In the genomic region with DNA sequence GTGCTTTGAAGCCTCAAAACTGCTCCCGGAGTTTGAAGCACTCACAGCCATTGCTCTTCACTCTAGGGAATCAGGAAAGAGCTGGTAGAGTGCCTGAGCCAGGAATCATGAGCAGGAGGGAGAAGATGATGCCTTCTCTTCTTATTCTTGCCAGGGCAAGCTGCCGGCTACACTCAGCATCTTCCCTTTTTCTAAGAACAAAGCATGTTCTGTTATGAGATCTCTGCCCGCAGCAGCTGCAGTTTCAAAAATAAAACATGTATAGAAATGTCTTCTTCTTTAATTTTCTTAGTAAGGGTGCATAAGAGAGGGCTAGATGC, we compare ENCODE assay signal across 1 cellular context.
TF ChIP-seq lines count a peak whose summit lies in the region.

No MANE protein-coding gene starts in this region.

TF ChIP-seq in GM23338, 12 proteins besides CTCF, POLR2A, EP300 and RAD21 (continued from another document):
- no peak for TF ChIP-seq EZH2 (IDR thresholded peaks at IDR 0.05; ENCODE audit: low read depth, unreplicated experiment)
- TF ChIP-seq, protein P1, sequence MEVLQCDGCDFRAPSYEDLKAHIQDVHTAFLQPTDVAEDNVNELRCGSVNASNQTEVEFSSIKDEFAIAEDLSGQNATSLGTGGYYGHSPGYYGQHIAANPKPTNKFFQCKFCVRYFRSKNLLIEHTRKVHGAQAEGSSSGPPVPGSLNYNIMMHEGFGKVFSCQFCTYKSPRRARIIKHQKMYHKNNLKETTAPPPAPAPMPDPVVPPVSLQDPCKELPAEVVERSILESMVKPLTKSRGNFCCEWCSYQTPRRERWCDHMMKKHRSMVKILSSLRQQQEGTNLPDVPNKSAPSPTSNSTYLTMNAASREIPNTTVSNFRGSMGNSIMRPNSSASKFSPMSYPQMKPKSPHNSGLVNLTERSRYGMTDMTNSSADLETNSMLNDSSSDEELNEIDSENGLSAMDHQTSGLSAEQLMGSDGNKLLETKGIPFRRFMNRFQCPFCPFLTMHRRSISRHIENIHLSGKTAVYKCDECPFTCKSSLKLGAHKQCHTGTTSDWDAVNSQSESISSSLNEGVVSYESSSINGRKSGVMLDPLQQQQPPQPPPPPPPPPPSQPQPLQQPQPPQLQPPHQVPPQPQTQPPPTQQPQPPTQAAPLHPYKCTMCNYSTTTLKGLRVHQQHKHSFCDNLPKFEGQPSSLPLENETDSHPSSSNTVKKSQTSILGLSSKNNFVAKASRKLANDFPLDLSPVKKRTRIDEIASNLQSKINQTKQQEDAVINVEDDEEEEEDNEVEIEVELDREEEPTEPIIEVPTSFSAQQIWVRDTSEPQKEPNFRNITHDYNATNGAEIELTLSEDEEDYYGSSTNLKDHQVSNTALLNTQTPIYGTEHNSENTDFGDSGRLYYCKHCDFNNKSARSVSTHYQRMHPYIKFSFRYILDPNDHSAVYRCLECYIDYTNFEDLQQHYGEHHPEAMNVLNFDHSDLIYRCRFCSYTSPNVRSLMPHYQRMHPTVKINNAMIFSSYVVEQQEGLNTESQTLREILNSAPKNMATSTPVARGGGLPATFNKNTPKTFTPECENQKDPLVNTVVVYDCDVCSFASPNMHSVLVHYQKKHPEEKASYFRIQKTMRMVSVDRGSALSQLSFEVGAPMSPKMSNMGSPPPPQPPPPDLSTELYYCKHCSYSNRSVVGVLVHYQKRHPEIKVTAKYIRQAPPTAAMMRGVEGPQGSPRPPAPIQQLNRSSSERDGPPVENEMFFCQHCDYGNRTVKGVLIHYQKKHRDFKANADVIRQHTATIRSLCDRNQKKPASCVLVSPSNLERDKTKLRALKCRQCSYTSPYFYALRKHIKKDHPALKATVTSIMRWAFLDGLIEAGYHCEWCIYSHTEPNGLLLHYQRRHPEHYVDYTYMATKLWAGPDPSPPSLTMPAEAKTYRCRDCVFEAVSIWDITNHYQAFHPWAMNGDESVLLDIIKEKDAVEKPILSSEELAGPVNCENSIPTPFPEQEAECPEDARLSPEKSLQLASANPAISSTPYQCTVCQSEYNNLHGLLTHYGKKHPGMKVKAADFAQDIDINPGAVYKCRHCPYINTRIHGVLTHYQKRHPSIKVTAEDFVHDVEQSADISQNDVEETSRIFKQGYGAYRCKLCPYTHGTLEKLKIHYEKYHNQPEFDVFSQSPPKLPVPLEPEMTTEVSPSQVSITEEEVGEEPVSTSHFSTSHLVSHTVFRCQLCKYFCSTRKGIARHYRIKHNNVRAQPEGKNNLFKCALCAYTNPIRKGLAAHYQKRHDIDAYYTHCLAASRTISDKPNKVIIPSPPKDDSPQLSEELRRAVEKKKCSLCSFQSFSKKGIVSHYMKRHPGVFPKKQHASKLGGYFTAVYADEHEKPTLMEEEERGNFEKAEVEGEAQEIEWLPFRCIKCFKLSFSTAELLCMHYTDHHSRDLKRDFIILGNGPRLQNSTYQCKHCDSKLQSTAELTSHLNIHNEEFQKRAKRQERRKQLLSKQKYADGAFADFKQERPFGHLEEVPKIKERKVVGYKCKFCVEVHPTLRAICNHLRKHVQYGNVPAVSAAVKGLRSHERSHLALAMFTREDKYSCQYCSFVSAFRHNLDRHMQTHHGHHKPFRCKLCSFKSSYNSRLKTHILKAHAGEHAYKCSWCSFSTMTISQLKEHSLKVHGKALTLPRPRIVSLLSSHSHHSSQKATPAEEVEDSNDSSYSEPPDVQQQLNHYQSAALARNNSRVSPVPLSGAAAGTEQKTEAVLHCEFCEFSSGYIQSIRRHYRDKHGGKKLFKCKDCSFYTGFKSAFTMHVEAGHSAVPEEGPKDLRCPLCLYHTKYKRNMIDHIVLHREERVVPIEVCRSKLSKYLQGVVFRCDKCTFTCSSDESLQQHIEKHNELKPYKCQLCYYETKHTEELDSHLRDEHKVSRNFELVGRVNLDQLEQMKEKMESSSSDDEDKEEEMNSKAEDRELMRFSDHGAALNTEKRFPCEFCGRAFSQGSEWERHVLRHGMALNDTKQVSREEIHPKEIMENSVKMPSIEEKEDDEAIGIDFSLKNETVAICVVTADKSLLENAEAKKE (CRISPR knock-in tag; IDR thresholded peaks at IDR 0.05): no peak
TF ChIP-seq in GM23338: peak in this region for 0.
